Comparison of ENCODE assay signal across 31 cellular contexts in the genomic region with DNA sequence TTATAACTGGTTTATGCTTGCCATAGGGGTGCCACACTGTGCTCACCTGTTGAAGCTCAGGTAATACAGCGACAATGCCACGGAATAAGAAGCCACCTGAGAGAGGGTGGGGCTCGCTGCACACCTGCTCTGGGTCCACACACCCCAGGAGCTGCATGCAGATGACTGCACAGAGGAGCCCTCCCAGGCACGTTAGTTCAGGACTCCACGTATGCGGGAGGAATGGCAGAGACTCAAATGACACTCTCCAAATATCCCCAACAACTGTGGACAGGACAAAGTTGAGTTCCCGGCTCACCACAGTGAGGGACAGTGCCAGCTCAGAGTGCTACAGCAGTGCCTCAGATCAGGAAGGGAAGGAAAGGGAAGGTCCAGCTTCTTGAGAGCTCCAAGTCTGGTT. TPM values are rescaled to one million over a fixed set of nuclear protein-coding genes. Genes with fewer than 3 reads are reported as not detected.
"Had no signal": no experiment of that assay in that cellular context is flagged by ENCODE, and none has a peak within 500 bp of the region (broad histone marks: within the 10 kb centered on the region; RNA-seq: fewer than 3 reads in every experiment).

No MANE protein-coding gene starts in this region.

- ATAC-seq: activated naive CD8-positive, alpha-beta T cell treated with anti-CD3 and anti-CD28 coated beads, Interleukin-2, amount 50 U/mL, for 24 hours; gastroesophageal sphincter; left colon; naive thymus-derived CD8-positive, alpha-beta T cell; stimulated activated effector memory CD8-positive, alpha-beta T cell treated with anti-CD3 and anti-CD28 coated beads, Interleukin-12 subunit alpha, Interleukin-12 subunit beta, amount 100 ng/mL, for 72 hours; stimulated activated naive CD8-positive, alpha-beta T cell treated with anti-CD3 and anti-CD28 coated beads, Interleukin-15, amount 100 ng/mL, for 72 hours; T-helper 17 cell had no signal

- DNase-seq: activated CD4-positive, alpha-beta memory T cell treated with anti-CD3 and anti-CD28 coated beads for 36 hours; activated CD4-positive, alpha-beta T cell treated with anti-CD3 and anti-CD28 coated beads, Interleukin-2, amount 10 ng/mL, durations not matched to agents 24 days and 14 days; activated CD4-positive, CD25-positive, alpha-beta regulatory T cell treated with anti-CD3 and anti-CD28 coated beads, Interleukin-2, amount 50 U/mL, for 72 hours; activated CD8-positive, alpha-beta memory T cell treated with anti-CD3 and anti-CD28 coated beads, Interleukin-2, amount 50 U/mL, for 4 hours; activated naive CD8-positive, alpha-beta T cell treated with anti-CD3 and anti-CD28 coated beads, Interleukin-2, amount 50 U/mL, for 24 hours; activated T-cell treated with anti-CD3 and anti-CD28 coated beads, Interleukin-2, amount 50 U/mL, for 1 hour; amygdala; central memory CD4-positive, alpha-beta T cell; retina; small intestine; stimulated activated CD4-positive, alpha-beta T cell treated with anti-CD3 and anti-CD28 coated beads, Interleukin-4, amount 100 ng/mL, for 24 hours; stimulated activated naive CD8-positive, alpha-beta T cell treated with anti-CD3 and anti-CD28 coated beads, Interleukin-15, amount 100 ng/mL, for 72 hours; substantia nigra; T-helper 17 cell; T1000 had no signal

- H3K27ac ChIP-seq: gastroesophageal sphincter, hepatocyte, neural progenitor cell, prostate gland had no signal

- H3K4me3 ChIP-seq: gastroesophageal sphincter, hepatocyte, neural progenitor cell, prostate gland, upper lobe of left lung had no signal

- H3K9me3 ChIP-seq: prostate gland had no signal

- H3K27ac Mint-ChIP-seq: activated CD4-positive, alpha-beta memory T cell treated with anti-CD3 and anti-CD28 coated beads for 36 hours; activated CD4-positive, alpha-beta T cell treated with anti-CD3 and anti-CD28 coated beads, Interleukin-2, amount 10 ng/mL, durations not matched to agents 24 days and 14 days; activated naive CD4-positive, alpha-beta T cell treated with anti-CD3 and anti-CD28 coated beads, Interleukin-2, amount 50 U/mL, for 24 hours; activated naive CD8-positive, alpha-beta T cell treated with anti-CD3 and anti-CD28 coated beads, Interleukin-2, amount 50 U/mL, for 24 hours; memory B cell; neural progenitor cell; stimulated activated effector memory CD8-positive, alpha-beta T cell treated with anti-CD3 and anti-CD28 coated beads, Interleukin-12 subunit alpha, Interleukin-12 subunit beta, amount 100 ng/mL, for 72 hours; stimulated activated naive CD8-positive, alpha-beta T cell treated with anti-CD3 and anti-CD28 coated beads, Interleukin-15, amount 100 ng/mL, for 72 hours; T-helper 17 cell had no signal

- H3K27me3 Mint-ChIP-seq: activated CD4-positive, alpha-beta T cell treated with anti-CD3 and anti-CD28 coated beads, Interleukin-2, amount 10 ng/mL, durations not matched to agents 24 days and 14 days; stimulated activated naive CD8-positive, alpha-beta T cell treated with anti-CD3 and anti-CD28 coated beads, Interleukin-15, amount 100 ng/mL, for 72 hours had no signal

- H3K27me3 ChIP-seq: gastroesophageal sphincter, hepatocyte, neural progenitor cell, upper lobe of left lung had no signal

- H3K4me1 Mint-ChIP-seq: activated CD4-positive, alpha-beta T cell treated with anti-CD3 and anti-CD28 coated beads, Interleukin-2, amount 10 ng/mL, durations not matched to agents 24 days and 14 days; activated naive CD4-positive, alpha-beta T cell treated with anti-CD3 and anti-CD28 coated beads, Interleukin-2, amount 50 U/mL, for 24 hours; memory B cell; neural progenitor cell; stimulated activated effector memory CD8-positive, alpha-beta T cell treated with anti-CD3 and anti-CD28 coated beads, Interleukin-12 subunit alpha, Interleukin-12 subunit beta, amount 100 ng/mL, for 72 hours; stimulated activated naive CD8-positive, alpha-beta T cell treated with anti-CD3 and anti-CD28 coated beads, Interleukin-15, amount 100 ng/mL, for 72 hours; T-helper 17 cell had no signal

- H3K36me3 ChIP-seq: gastroesophageal sphincter, neural progenitor cell, prostate gland, upper lobe of left lung had no signal

- H3K4me1 ChIP-seq: gastroesophageal sphincter, neural progenitor cell, prostate gland had no signal

- H3K4me3 Mint-ChIP-seq: activated CD4-positive, alpha-beta memory T cell treated with anti-CD3 and anti-CD28 coated beads for 36 hours; activated CD4-positive, alpha-beta T cell treated with anti-CD3 and anti-CD28 coated beads, Interleukin-2, amount 10 ng/mL, durations not matched to agents 24 days and 14 days; activated naive CD4-positive, alpha-beta T cell treated with anti-CD3 and anti-CD28 coated beads, Interleukin-2, amount 50 U/mL, for 24 hours; activated naive CD8-positive, alpha-beta T cell treated with anti-CD3 and anti-CD28 coated beads, Interleukin-2, amount 50 U/mL, for 24 hours; memory B cell; naive thymus-derived CD8-positive, alpha-beta T cell; neural progenitor cell; stimulated activated effector memory CD8-positive, alpha-beta T cell treated with anti-CD3 and anti-CD28 coated beads, Interleukin-12 subunit alpha, Interleukin-12 subunit beta, amount 100 ng/mL, for 72 hours; stimulated activated naive CD8-positive, alpha-beta T cell treated with anti-CD3 and anti-CD28 coated beads, Interleukin-15, amount 100 ng/mL, for 72 hours; T-helper 17 cell had no signal

- H3K9ac ChIP-seq: neural progenitor cell had no signal

- H3K36me3 Mint-ChIP-seq: activated CD4-positive, alpha-beta memory T cell treated with anti-CD3 and anti-CD28 coated beads for 36 hours; activated naive CD4-positive, alpha-beta T cell treated with anti-CD3 and anti-CD28 coated beads, Interleukin-2, amount 50 U/mL, for 24 hours; neural progenitor cell; stimulated activated effector memory CD8-positive, alpha-beta T cell treated with anti-CD3 and anti-CD28 coated beads, Interleukin-12 subunit alpha, Interleukin-12 subunit beta, amount 100 ng/mL, for 72 hours had no signal

RNA-seq across cellular contexts. Expression of a gene that starts 5.8 kb away (rescaled TPM):
- total RNA-seq: activated CD4-positive, alpha-beta memory T cell treated with anti-CD3 and anti-CD28 coated beads for 36 hours; activated CD4-positive, alpha-beta T cell treated with anti-CD3 and anti-CD28 coated beads, Interleukin-2, amount 10 ng/mL, durations not matched to agents 24 days and 14 days; activated CD8-positive, alpha-beta memory T cell treated with anti-CD3 and anti-CD28 coated beads for 36 hours; endothelial cell of umbilical vein; fibroblast of lung; fibroblast of villous mesenchyme; hepatocyte had no signal
- polyA plus RNA-seq: endothelial cell of umbilical vein, fibroblast of lung, hepatocyte, keratinocyte had no signal

RNA-seq across cellular contexts. Expression of a gene that starts 42.9 kb away (rescaled TPM):
- total RNA-seq: activated CD4-positive, alpha-beta memory T cell treated with anti-CD3 and anti-CD28 coated beads for 36 hours; activated CD4-positive, alpha-beta T cell treated with anti-CD3 and anti-CD28 coated beads, Interleukin-2, amount 10 ng/mL, durations not matched to agents 24 days and 14 days; activated CD8-positive, alpha-beta memory T cell treated with anti-CD3 and anti-CD28 coated beads for 36 hours; endothelial cell of umbilical vein; fibroblast of lung; fibroblast of villous mesenchyme; gastroesophageal sphincter; hepatocyte; left colon; naive thymus-derived CD8-positive, alpha-beta T cell; sciatic nerve; T-helper 17 cell; upper lobe of left lung had no signal
- polyA plus RNA-seq: endothelial cell of umbilical vein; fibroblast of lung; hepatocyte; keratinocyte; naive thymus-derived CD8-positive, alpha-beta T cell; small intestine had no signal
